Comparison of ENCODE assay signal across 6 cellular contexts in the genomic region with DNA sequence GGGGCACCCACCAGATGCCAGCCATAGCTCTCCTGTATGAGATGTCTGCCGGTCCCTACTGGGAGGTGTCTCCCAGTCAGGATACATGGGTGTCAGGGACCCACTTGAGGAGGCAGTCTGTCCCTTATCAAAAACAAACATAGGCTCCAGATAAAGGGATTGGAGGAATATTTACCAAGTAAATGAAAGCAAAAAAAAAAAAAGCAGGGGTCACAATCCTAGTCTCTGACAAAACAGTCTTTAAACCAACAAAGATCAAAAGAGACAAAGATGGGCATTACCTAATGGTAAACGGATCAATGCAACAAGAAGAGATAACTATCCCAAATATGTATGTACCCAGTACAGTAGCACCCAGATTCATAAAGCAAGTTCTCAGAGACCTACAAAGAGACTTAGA.
"Had no signal": no experiment of that assay in that cellular context is flagged by ENCODE, and none has a peak within 500 bp of the region (broad histone marks: within the 10 kb centered on the region; RNA-seq: fewer than 3 reads in every experiment).

No MANE protein-coding gene starts in this region.

- H3K27ac Mint-ChIP-seq: GM23338, IgD-negative memory B cell had no signal

- ATAC-seq: GM23338 had no signal

- H3K4me3 Mint-ChIP-seq: GM23338, H9, IgD-negative memory B cell had no signal

- H3K4me2 ChIP-seq: GM23338, KMS-11 had no signal

- H3K27ac ChIP-seq: KMS-11 had no signal

- H3K4me3 ChIP-seq: GM23338 had no signal

- H3K27me3 Mint-ChIP-seq: IgD-negative memory B cell had no signal

- H3K36me3 Mint-ChIP-seq: IgD-negative memory B cell had no signal

- DNase-seq: H9, HCEC 1CT, KBM-7 had no signal

- H3K9me3 Mint-ChIP-seq: GM23338 had no signal

- H3K9ac ChIP-seq: KMS-11 had no signal

- H3K4me1 Mint-ChIP-seq: GM23338, H9, IgD-negative memory B cell had no signal

- H2AFZ ChIP-seq: GM23338 had no signal
